20 cellular contexts compared by ENCODE assay signal in genomic region chr7:86790383-86790782, GRCh38.
A peak's percentile ranks its signal among the peaks of the same experiment; 100 is the strongest.
DNase-seq lines count a peak whose midpoint lies in the region; ATAC-seq lines count a peak whose summit lies in the region.
"Had no signal": no experiment of that assay in that cellular context is flagged by ENCODE, and none has a peak within 500 bp of the region (broad histone marks: within the 10 kb centered on the region; RNA-seq: fewer than 3 reads in every experiment).

No MANE protein-coding gene starts in this region.

- DNase-seq in left lobe of liver (ENCODE audit: low spot score) (no peak), kidney glomerular epithelial cell (lab: John Stamatoyannopoulos, UW) (no peak), NCI-H1417 (lab: John Stamatoyannopoulos, UW) (no peak)
- DNase-seq: activated CD4-positive, alpha-beta T cell treated with anti-CD3 and anti-CD28 coated beads, Interleukin-2, amount 50 U/mL, for 48 hours; activated effector memory CD4-positive, alpha-beta T cell treated with anti-CD3 and anti-CD28 coated beads, Interleukin-2, amount 50 U/mL, for 16 hours; AML-193; brain microvascular endothelial cell; DMS79; effector memory CD8-positive, alpha-beta T cell; midbrain; NCI-H1417 treated with DMSO at 0.1 percent for 48 hours; NCI-H526 treated with DMSO at 0.1 percent for 48 hours; substantia nigra; T1000 had no signal

- ATAC-seq in GM18867 (IDR thresholded peaks at IDR 0.05; ENCODE audit: unreplicated experiment) (peak; percentile 51), GM21528 (IDR thresholded peaks at IDR 0.05; ENCODE audit: low FRiP score, unreplicated experiment) (peak; percentile 52), HG02981 (IDR thresholded peaks at IDR 0.05; ENCODE audit: unreplicated experiment) (peak; percentile 45), HG03571 (IDR thresholded peaks at IDR 0.05; ENCODE audit: unreplicated experiment) (peak; percentile 45), left lobe of liver (no peak), HG03097 (IDR thresholded peaks at IDR 0.05; ENCODE audit: low FRiP score, unreplicated experiment) (no peak)
- ATAC-seq: effector memory CD8-positive, alpha-beta T cell; Right ventricle myocardium inferior had no signal

Comparison
In these comparisons a context has a peak if more than half of its experiments do, and no peak if none do; other contexts are left out.
1. ATAC-seq: peak in GM18867 (single experiment), GM21528 (single experiment), HG02981 (single experiment) and HG03571 (single experiment); none in left lobe of liver (single experiment) and HG03097 (single experiment).